8 cellular contexts compared by ENCODE assay signal in the genomic region with DNA sequence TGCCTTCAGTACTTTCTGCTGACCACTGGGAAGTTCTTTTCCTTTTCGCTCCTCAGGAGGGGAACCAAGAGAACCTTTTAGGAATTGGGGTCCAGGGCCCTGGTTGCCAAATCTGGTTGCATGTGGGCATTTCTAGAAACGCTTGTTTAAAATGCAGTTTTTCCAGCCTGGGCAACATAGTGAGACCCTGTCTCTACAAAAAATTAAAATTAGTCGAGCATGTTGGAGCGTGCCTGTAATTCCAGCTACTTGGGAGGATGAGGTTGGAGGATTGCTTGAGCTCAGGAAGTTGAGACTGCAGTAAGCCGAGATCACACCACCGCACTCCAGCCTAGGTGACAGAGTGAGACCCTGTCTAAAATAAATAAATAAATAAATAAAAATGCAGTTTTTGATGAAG. TPM values are rescaled to one million over a fixed set of nuclear protein-coding genes. Genes with fewer than 3 reads are reported as not detected.
DNase-seq lines count a peak whose midpoint lies in the region; ATAC-seq and TF ChIP-seq lines count a peak whose summit lies in the region.

No MANE protein-coding gene starts in this region.

- H3K4me1 Mint-ChIP-seq in dendritic cell treated with granulocyte-macrophage colony-stimulating factor and Interleukin-4, amounts not matched to agents 40 ng/mL and 50 ng/mL, for 4 days (ENCODE audit: low read depth), result peaks cover 69% of the 10 kb centered on the region

- H3K9me3 ChIP-seq in DND-41 (ENCODE audit: insufficient read depth, low read length, severe bottlenecking), result no peaks in the 10 kb centered on the region
- peaks cover 6% of the 10 kb centered on the region; the same call in 1 of the 2 replicates for H3K9me3 ChIP-seq in NT2/D1 (ENCODE audit: insufficient read depth, low read length)
- H3K9me3 ChIP-seq in neuron (ENCODE audit: low read length), result no peaks in the 10 kb centered on the region
- H3K9me3 ChIP-seq in adrenal gland (replicated peaks in 1 of 3), result no peaks in the 10 kb centered on the region

- peak overlapping the region; percentile 86 for H3K4me3 Mint-ChIP-seq in dendritic cell treated with granulocyte-macrophage colony-stimulating factor and Interleukin-4, amounts not matched to agents 40 ng/mL and 50 ng/mL, for 4 days

- H3K9ac ChIP-seq in DND-41 (ENCODE audit: low read depth, low read length) (peak overlapping the region; percentile 79), NT2/D1 (ENCODE audit: insufficient read length, low read depth) (peak overlapping the region; percentile 77)

- H3K4me3 ChIP-seq in DND-41 (ENCODE audit: low read depth in 1 of 2, low read length in 2 of 2) (peak overlapping the region; percentile 61 to 83; a peak in 3 of 4 replicates), NT2/D1 (ENCODE audit: insufficient read length, low read depth) (no peak overlapping the region), neuron (ENCODE audit: low read length) (peak overlapping the region; percentile 65), adrenal gland (peak overlapping the region in 2 of 4 donors; percentile 85 to 88)

- no peak overlapping the region for H2AFZ ChIP-seq in DND-41 (ENCODE audit: low read depth, low read length)
- no peak overlapping the region for H2AFZ ChIP-seq in neuron (ENCODE audit: low read depth, low read length)

- no peaks in the 10 kb centered on the region for H4K20me1 ChIP-seq in DND-41 (ENCODE audit: insufficient read depth, low read length)

- H3K27ac Mint-ChIP-seq in dendritic cell treated with granulocyte-macrophage colony-stimulating factor and Interleukin-4, amounts not matched to agents 40 ng/mL and 50 ng/mL, for 4 days, result peak overlapping the region; percentile 87

- peaks cover 30% of the 10 kb centered on the region for H3K4me1 ChIP-seq in DND-41 (ENCODE audit: insufficient read depth, low read length)
- H3K4me1 ChIP-seq in NT2/D1 (ENCODE audit: insufficient read depth, insufficient read length), result peaks cover 3% of the 10 kb centered on the region
- peaks cover 20% of the 10 kb centered on the region for H3K4me1 ChIP-seq in neuron (ENCODE audit: insufficient read depth, low read length)
- H3K4me1 ChIP-seq in adrenal gland (replicated peaks in 1 of 2), result peaks cover 22 to 47% of the 10 kb centered on the region in 2 donors

- peaks cover 54% of the 10 kb centered on the region for H3K36me3 Mint-ChIP-seq in dendritic cell treated with granulocyte-macrophage colony-stimulating factor and Interleukin-4, amounts not matched to agents 40 ng/mL and 50 ng/mL, for 4 days (ENCODE audit: low read depth)

- 75 to 78% (median 76%) methylated on average over 6 of the region's 6 CpGs for WGBS in adrenal gland, 4 donors

- H3K27me3 Mint-ChIP-seq in dendritic cell treated with granulocyte-macrophage colony-stimulating factor and Interleukin-4, amounts not matched to agents 40 ng/mL and 50 ng/mL, for 4 days, result no peaks in the 10 kb centered on the region

- peak overlapping the region; percentile 88 for H3K4me2 ChIP-seq in DND-41 (ENCODE audit: insufficient read depth, low read length)

- peaks cover 23% of the 10 kb centered on the region for H3K36me3 ChIP-seq in DND-41 (ENCODE audit: insufficient read depth, low read length)
- H3K36me3 ChIP-seq in NT2/D1 (ENCODE audit: insufficient read depth, insufficient read length, low read length), result peaks cover 33% of the 10 kb centered on the region
- H3K36me3 ChIP-seq in neuron (ENCODE audit: insufficient read depth, low read length), result no peaks in the 10 kb centered on the region
- H3K36me3 ChIP-seq in adrenal gland (replicated peaks in 1 of 2), result peaks cover 0 to 14% of the 10 kb centered on the region in 2 donors

- ATAC-seq in DND-41 (ENCODE audit: insufficient read depth, low read depth) (no peak), HG03439 (IDR thresholded peaks at IDR 0.05; ENCODE audit: unreplicated experiment) (no peak)

- intact Hi-C loops in dendritic cell treated with granulocyte-macrophage colony-stimulating factor and Interleukin-4, amounts not matched to agents 40 ng/mL and 50 ng/mL, for 4 days (cut with micrococcal nuclease), result no loop called here
- intact Hi-C loops in adrenal gland (cut with DNase I), result no loop called here

- H3K27ac ChIP-seq in DND-41 (ENCODE audit: low read length) (peak overlapping the region; percentile 79), adrenal gland (peak overlapping the region in 1 of 5 donors; percentile 86)

- no peaks in the 10 kb centered on the region for H3K9me3 Mint-ChIP-seq in dendritic cell treated with granulocyte-macrophage colony-stimulating factor and Interleukin-4, amounts not matched to agents 40 ng/mL and 50 ng/mL, for 4 days

- TF ChIP-seq CTCF in DND-41 (IDR thresholded peaks at IDR 0.05; ENCODE audit: borderline replicate concordance, extremely low read depth, low read length, poor library complexity, severe bottlenecking), result no peak
- no peak for TF ChIP-seq CTCF in adrenal gland (IDR thresholded peaks at IDR 0.05)

- DNase-seq in DND-41 (no peak), NT2/D1 (ENCODE audit: low read depth, low spot score) (no peak), NCI-H187 (lab: John Stamatoyannopoulos, UW) (no peak), inferior parietal cortex (ENCODE audit: extremely low spot score) (no peak), adrenal gland (no peak)

- H3K79me2 ChIP-seq in DND-41 (ENCODE audit: insufficient read depth, low read length), result peaks cover 16% of the 10 kb centered on the region

- no peak for TF ChIP-seq POLR2A in adrenal gland (IDR thresholded peaks at IDR 0.05)

- no peaks in the 10 kb centered on the region for H3K27me3 ChIP-seq in DND-41 (ENCODE audit: insufficient read depth, low read length, poor library complexity)
- H3K27me3 ChIP-seq in NT2/D1 (ENCODE audit: insufficient read depth, insufficient read length), result no peaks in the 10 kb centered on the region
- H3K27me3 ChIP-seq in neuron (ENCODE audit: insufficient read depth, low read length), result no peaks in the 10 kb centered on the region
- H3K27me3 ChIP-seq in adrenal gland, result no peaks in the 10 kb centered on the region

RNA-seq across cellular contexts. Expression of a gene that starts 1.2 kb away (rescaled TPM):
- total RNA-seq in adrenal gland, result 10 to 100 TPM; 45.0 to 91.5 (median 61.8) TPM
- 10 to 100 TPM; 19.7 to 36.1 (median 23.8) TPM for polyA plus RNA-seq in adrenal gland

RNA-seq across cellular contexts. Expression of a gene that starts 15.1 kb away (rescaled TPM):
- total RNA-seq in adrenal gland, result under 1 TPM in 1 of 8 donors, not detected in 7; 0.19 TPM
- under 1 TPM in 2 of 3 donors, not detected in 1; 0.03 to 0.24 TPM for polyA plus RNA-seq in adrenal gland

RNA-seq across cellular contexts. Expression of a gene that starts 28.3 kb away (rescaled TPM):
- total RNA-seq in adrenal gland, result 100 to 1,000 TPM in 5 of 8 donors, 10 to 100 TPM in 3; 42.8 to 200 (median 111) TPM
- 100 to 1,000 TPM in 2 of 3 donors, 10 to 100 TPM in 1; 76.1 to 733 (median 478) TPM for polyA plus RNA-seq in adrenal gland

RNA-seq across cellular contexts. Expression of a gene that starts 46.5 kb away (rescaled TPM):
- 10 to 100 TPM in 5 of 8 donors, 1 to 10 TPM in 3; 2.9 to 20.8 (median 12.1) TPM for total RNA-seq in adrenal gland
- polyA plus RNA-seq in adrenal gland, result 10 to 100 TPM in 1 of 3 donors, 1 to 10 TPM in 2; 4.5 to 21.1 (median 8.0) TPM
